Comparison of ENCODE assay signal across 20 cellular contexts in genomic region chr4:88892646-88893045, GRCh38.
DNase-seq lines count a peak whose midpoint lies in the region; ATAC-seq, FAIRE-seq and TF ChIP-seq lines count a peak whose summit lies in the region.
"Had no signal": no experiment of that assay in that cellular context is flagged by ENCODE, and none has a peak within 500 bp of the region (broad histone marks: within the 10 kb centered on the region; RNA-seq: fewer than 3 reads in every experiment).

No MANE protein-coding gene starts in this region.

- peaks cover 0 to 3% of the 10 kb centered on the region in 2 donors for H3K4me1 ChIP-seq in kidney (ENCODE audit: control insufficient read depth in 1 of 2, insufficient read depth in 1 of 2, low read depth in 1 of 2, low read length in 2 of 2)
- H3K4me1 ChIP-seq in mucosa of descending colon (ENCODE audit: low read depth), result no peaks in the 10 kb centered on the region
- H3K4me1 ChIP-seq: BLaER1, Caco-2 had no signal

- H3K4me3 ChIP-seq in kidney (ENCODE audit: low read length in 2 of 2) (no peak overlapping the region), mucosa of descending colon (no peak overlapping the region)
- H3K4me3 ChIP-seq: BLaER1, GM12878, GM23338 had no signal

- FAIRE-seq in A204.1 (lab: Jason Lieb, UNC) (peak; percentile 39), G401.6 (lab: Jason Lieb, UNC) (peak; percentile 76), colon (lab: Jason Lieb, UNC) (peak; percentile 90), kidney (lab: Jason Lieb, UNC) (peak; percentile 57)
- FAIRE-seq: GM12878 had no signal

- TF ChIP-seq CTCF in kidney (IDR thresholded peaks at IDR 0.05; ENCODE audit: borderline replicate concordance, extremely low read depth, insufficient read depth) (no peak), mucosa of descending colon (IDR thresholded peaks at IDR 0.05) (no peak)

- intact Hi-C loops in kidney (cut with DNase I), result no loop called here
- intact Hi-C loops in mucosa of descending colon (cut with DNase I, micrococcal nuclease), result no loop called here

- no peak for ATAC-seq in mucosa of descending colon
- ATAC-seq: CD8-positive, alpha-beta T cell; GM12878; GM23338; HCT116 had no signal

- H3K9me3 ChIP-seq in kidney (ENCODE audit: control insufficient read depth in 1 of 2, low read length in 2 of 2) (no peaks in the 10 kb centered on the region), mucosa of descending colon (no peaks in the 10 kb centered on the region)
- H3K9me3 ChIP-seq: BLaER1, Caco-2 had no signal

- H3K36me3 ChIP-seq in kidney (ENCODE audit: control insufficient read depth in 1 of 2, insufficient read depth in 2 of 2, low read length in 2 of 2), result no peaks in the 10 kb centered on the region
- no peaks in the 10 kb centered on the region for H3K36me3 ChIP-seq in mucosa of descending colon (ENCODE audit: low read depth)
- H3K36me3 ChIP-seq: BLaER1 had no signal

- no peak for DNase-seq in kidney
- DNase-seq in nucleus accumbens (lab: John Stamatoyannopoulos, UW), result no peak
- no peak for DNase-seq in mucosa of descending colon
- no peak for DNase-seq in cortex of kidney (lab: John Stamatoyannopoulos, UW)
- DNase-seq in foreskin melanocyte, result no peak
- DNase-seq: 8988T; Caco-2; CD8-positive, alpha-beta T cell; DMS153; DND-41; GDM1; H9 had no signal

- no peak overlapping the region for H3K27ac ChIP-seq in kidney (ENCODE audit: low read depth in 2 of 2, low read length in 2 of 2)
- H3K27ac ChIP-seq: BLaER1, C4-2B had no signal

- no peak overlapping the region for H3K9ac ChIP-seq in kidney (ENCODE audit: low read length in 2 of 2)
- H3K9ac ChIP-seq: BLaER1 had no signal
